Comparison of ENCODE assay signal across 23 cellular contexts in genomic region chr2:238765590-238765989, GRCh38.
"Had no signal": no experiment of that assay in that cellular context is flagged by ENCODE, and none has a peak within 500 bp of the region (broad histone marks: within the 10 kb centered on the region; RNA-seq: fewer than 3 reads in every experiment).

No MANE protein-coding gene starts in this region.

- H3K27ac ChIP-seq: colonic mucosa, epithelial cell of prostate, foreskin keratinocyte, gastroesophageal sphincter, heart left ventricle, left lung, lower lobe of right lung had no signal

- DNase-seq: colonic mucosa; cortex of kidney; effector CD8-positive, alpha-beta T cell; effector memory CD8-positive, alpha-beta T cell; endodermal cell; erythroblast; foreskin keratinocyte; heart left ventricle; hippocampal formation; left cardiac atrium; left lung; left ventricle myocardium superior; lower lobe of right lung; mammary epithelial cell; mesendoderm; midbrain had no signal

- FAIRE-seq: endometrium, frontal cortex, islet of Langerhans, keratinocyte had no signal

- H3K27me3 ChIP-seq: colonic mucosa, foreskin keratinocyte had no signal

- H3K36me3 ChIP-seq: colonic mucosa, gastroesophageal sphincter, heart left ventricle, left lung, lower lobe of right lung had no signal

- H3K4me1 ChIP-seq: colonic mucosa, foreskin keratinocyte, gastroesophageal sphincter, heart left ventricle, left lung, lower lobe of right lung had no signal

- H3K9me3 ChIP-seq: colonic mucosa, gastroesophageal sphincter, heart left ventricle, left lung, lower lobe of right lung had no signal

- ATAC-seq: effector memory CD8-positive, alpha-beta T cell; esophagus mucosa; foreskin keratinocyte; gastroesophageal sphincter; heart left ventricle; left cardiac atrium; left lung; left ventricle myocardium superior; lower lobe of right lung had no signal

- H3K4me3 ChIP-seq: colonic mucosa, gastroesophageal sphincter, heart left ventricle, left lung, lower lobe of right lung had no signal
